In the genomic region with DNA sequence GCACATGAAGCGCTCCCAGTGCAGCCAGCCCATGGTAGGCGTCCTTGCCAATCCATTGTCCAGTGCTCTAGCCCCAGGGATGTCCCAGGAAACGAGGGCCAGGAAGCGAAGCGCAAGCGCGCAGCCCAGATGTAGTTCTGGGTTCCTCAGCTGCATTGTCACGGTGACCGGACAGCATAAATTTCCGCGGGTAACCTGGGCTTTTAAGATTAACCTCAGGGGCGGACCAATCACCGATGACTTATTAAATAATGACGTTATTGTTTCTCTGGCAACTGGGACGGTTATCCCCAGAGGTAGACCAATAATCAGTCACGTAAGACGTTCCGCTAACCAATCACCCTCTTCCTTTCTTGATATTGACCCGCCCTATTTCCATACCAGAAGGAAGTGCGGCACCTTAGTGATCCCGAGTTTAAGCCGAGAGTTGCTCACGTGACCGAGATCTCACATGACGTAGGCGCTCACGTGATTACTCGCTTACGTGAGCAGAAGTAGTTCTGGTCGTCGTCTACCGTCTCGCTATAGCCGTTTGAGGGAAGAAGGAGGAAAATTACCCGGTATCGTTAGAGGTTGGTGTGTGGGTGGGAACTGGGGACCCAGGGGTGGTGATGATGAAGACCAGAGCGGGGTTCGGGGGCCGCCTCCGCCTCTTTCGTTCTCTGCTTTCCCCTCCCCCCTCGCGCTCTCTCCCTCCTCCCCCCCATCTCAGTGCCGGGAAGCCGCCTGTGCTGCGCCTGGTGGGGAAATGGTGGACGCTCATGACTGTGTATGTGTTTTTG, we compare ENCODE assay signal across 1 cellular context.
TF ChIP-seq lines count a peak whose summit lies in the region.

A gene (minus strand): TSS at position 178 of the 782 bp plus-strand sequence. CDS start 22 bp downstream, at position 156.
A gene with protein sequence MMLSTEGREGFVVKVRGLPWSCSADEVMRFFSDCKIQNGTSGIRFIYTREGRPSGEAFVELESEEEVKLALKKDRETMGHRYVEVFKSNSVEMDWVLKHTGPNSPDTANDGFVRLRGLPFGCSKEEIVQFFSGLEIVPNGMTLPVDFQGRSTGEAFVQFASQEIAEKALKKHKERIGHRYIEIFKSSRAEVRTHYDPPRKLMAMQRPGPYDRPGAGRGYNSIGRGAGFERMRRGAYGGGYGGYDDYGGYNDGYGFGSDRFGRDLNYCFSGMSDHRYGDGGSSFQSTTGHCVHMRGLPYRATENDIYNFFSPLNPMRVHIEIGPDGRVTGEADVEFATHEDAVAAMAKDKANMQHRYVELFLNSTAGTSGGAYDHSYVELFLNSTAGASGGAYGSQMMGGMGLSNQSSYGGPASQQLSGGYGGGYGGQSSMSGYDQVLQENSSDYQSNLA (plus strand): TSS at position 475 of the 782 bp plus-strand sequence. CDS start 3,767 bp downstream, outside the sequence.

TF ChIP-seq in HEK293, 187 proteins besides CTCF, POLR2A, EP300 and RAD21 (continued from another document and continues in another):
- TF ChIP-seq, protein P1, sequence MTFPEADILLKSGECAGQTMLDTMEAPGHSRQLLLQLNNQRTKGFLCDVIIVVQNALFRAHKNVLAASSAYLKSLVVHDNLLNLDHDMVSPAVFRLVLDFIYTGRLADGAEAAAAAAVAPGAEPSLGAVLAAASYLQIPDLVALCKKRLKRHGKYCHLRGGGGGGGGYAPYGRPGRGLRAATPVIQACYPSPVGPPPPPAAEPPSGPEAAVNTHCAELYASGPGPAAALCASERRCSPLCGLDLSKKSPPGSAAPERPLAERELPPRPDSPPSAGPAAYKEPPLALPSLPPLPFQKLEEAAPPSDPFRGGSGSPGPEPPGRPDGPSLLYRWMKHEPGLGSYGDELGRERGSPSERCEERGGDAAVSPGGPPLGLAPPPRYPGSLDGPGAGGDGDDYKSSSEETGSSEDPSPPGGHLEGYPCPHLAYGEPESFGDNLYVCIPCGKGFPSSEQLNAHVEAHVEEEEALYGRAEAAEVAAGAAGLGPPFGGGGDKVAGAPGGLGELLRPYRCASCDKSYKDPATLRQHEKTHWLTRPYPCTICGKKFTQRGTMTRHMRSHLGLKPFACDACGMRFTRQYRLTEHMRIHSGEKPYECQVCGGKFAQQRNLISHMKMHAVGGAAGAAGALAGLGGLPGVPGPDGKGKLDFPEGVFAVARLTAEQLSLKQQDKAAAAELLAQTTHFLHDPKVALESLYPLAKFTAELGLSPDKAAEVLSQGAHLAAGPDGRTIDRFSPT (tag by site-specific recombination; IDR thresholded peaks at IDR 0.05), result no peak
- TF ChIP-seq ZNF341 (tag by site-specific recombination; IDR thresholded peaks at IDR 0.05; ENCODE audit: low read depth), result no peak
- TF ChIP-seq ZNF677 (tag by site-specific recombination; IDR thresholded peaks at IDR 0.05), result no peak
- TF ChIP-seq, protein P2, sequence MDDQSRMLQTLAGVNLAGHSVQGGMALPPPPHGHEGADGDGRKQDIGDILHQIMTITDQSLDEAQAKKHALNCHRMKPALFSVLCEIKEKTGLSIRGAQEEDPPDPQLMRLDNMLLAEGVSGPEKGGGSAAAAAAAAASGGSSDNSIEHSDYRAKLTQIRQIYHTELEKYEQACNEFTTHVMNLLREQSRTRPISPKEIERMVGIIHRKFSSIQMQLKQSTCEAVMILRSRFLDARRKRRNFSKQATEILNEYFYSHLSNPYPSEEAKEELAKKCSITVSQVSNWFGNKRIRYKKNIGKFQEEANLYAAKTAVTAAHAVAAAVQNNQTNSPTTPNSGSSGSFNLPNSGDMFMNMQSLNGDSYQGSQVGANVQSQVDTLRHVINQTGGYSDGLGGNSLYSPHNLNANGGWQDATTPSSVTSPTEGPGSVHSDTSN (CRISPR knock-in tag; IDR thresholded peaks at IDR 0.05), result no peak
- no peak for TF ChIP-seq ZNF354C (tag by site-specific recombination; IDR thresholded peaks at IDR 0.05; ENCODE audit: borderline replicate concordance, low read depth)
- TF ChIP-seq, protein P3, sequence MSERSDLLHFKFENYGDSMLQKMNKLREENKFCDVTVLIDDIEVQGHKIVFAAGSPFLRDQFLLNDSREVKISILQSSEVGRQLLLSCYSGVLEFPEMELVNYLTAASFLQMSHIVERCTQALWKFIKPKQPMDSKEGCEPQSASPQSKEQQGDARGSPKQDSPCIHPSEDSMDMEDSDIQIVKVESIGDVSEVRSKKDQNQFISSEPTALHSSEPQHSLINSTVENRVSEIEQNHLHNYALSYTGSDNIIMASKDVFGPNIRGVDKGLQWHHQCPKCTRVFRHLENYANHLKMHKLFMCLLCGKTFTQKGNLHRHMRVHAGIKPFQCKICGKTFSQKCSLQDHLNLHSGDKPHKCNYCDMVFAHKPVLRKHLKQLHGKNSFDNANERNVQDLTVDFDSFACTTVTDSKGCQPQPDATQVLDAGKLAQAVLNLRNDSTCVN (tag by site-specific recombination; optimal IDR thresholded peaks at IDR 0.05), result peak; percentile 52
- TF ChIP-seq ZNF37A (tag by site-specific recombination; IDR thresholded peaks at IDR 0.05), result no peak
- no peak; the same call in 1 of the 2 replicates for TF ChIP-seq GLIS2 (tag by site-specific recombination; IDR thresholded peaks at IDR 0.05)
- TF ChIP-seq, protein P4, sequence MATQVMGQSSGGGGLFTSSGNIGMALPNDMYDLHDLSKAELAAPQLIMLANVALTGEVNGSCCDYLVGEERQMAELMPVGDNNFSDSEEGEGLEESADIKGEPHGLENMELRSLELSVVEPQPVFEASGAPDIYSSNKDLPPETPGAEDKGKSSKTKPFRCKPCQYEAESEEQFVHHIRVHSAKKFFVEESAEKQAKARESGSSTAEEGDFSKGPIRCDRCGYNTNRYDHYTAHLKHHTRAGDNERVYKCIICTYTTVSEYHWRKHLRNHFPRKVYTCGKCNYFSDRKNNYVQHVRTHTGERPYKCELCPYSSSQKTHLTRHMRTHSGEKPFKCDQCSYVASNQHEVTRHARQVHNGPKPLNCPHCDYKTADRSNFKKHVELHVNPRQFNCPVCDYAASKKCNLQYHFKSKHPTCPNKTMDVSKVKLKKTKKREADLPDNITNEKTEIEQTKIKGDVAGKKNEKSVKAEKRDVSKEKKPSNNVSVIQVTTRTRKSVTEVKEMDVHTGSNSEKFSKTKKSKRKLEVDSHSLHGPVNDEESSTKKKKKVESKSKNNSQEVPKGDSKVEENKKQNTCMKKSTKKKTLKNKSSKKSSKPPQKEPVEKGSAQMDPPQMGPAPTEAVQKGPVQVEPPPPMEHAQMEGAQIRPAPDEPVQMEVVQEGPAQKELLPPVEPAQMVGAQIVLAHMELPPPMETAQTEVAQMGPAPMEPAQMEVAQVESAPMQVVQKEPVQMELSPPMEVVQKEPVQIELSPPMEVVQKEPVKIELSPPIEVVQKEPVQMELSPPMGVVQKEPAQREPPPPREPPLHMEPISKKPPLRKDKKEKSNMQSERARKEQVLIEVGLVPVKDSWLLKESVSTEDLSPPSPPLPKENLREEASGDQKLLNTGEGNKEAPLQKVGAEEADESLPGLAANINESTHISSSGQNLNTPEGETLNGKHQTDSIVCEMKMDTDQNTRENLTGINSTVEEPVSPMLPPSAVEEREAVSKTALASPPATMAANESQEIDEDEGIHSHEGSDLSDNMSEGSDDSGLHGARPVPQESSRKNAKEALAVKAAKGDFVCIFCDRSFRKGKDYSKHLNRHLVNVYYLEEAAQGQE (tag by site-specific recombination; IDR thresholded peaks at IDR 0.05), result peak; percentile 42; the same call in 1 of the 2 replicates
- no peak for TF ChIP-seq ZNF544 (tag by site-specific recombination; IDR thresholded peaks at IDR 0.05)
- peak; percentile 61 for TF ChIP-seq WT1 (tag by site-specific recombination; IDR thresholded peaks at IDR 0.05)
- TF ChIP-seq ZNF660 (tag by site-specific recombination; IDR thresholded peaks at IDR 0.05), result peak; percentile 24
- TF ChIP-seq, protein P5, sequence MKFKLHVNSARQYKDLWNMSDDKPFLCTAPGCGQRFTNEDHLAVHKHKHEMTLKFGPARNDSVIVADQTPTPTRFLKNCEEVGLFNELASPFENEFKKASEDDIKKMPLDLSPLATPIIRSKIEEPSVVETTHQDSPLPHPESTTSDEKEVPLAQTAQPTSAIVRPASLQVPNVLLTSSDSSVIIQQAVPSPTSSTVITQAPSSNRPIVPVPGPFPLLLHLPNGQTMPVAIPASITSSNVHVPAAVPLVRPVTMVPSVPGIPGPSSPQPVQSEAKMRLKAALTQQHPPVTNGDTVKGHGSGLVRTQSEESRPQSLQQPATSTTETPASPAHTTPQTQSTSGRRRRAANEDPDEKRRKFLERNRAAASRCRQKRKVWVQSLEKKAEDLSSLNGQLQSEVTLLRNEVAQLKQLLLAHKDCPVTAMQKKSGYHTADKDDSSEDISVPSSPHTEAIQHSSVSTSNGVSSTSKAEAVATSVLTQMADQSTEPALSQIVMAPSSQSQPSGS (tag by site-specific recombination; IDR thresholded peaks at IDR 0.05; ENCODE audit: low read depth), result peak; percentile 100
- TF ChIP-seq, protein P6, sequence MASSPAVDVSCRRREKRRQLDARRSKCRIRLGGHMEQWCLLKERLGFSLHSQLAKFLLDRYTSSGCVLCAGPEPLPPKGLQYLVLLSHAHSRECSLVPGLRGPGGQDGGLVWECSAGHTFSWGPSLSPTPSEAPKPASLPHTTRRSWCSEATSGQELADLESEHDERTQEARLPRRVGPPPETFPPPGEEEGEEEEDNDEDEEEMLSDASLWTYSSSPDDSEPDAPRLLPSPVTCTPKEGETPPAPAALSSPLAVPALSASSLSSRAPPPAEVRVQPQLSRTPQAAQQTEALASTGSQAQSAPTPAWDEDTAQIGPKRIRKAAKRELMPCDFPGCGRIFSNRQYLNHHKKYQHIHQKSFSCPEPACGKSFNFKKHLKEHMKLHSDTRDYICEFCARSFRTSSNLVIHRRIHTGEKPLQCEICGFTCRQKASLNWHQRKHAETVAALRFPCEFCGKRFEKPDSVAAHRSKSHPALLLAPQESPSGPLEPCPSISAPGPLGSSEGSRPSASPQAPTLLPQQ (tag by site-specific recombination; IDR thresholded peaks at IDR 0.05), result peak; percentile 84; the same call in 1 of the 2 replicates
- peak; percentile 92 for TF ChIP-seq ZEB2 (tag by site-specific recombination; IDR thresholded peaks at IDR 0.05)
- peak; percentile 72; the same call in 1 of the 2 replicates for TF ChIP-seq ZNF394 (tag by site-specific recombination; IDR thresholded peaks at IDR 0.05; ENCODE audit: borderline replicate concordance)
- TF ChIP-seq GFI1B (tag by site-specific recombination; IDR thresholded peaks at IDR 0.05), result peak; percentile 63; the same call in 1 of the 2 replicates
- no peak for TF ChIP-seq ZSCAN16 (tag by site-specific recombination; IDR thresholded peaks at IDR 0.05)
- no peak for TF ChIP-seq GLI2 (tag by site-specific recombination; IDR thresholded peaks at IDR 0.05; ENCODE audit: borderline replicate concordance, low read depth)
- no peak for TF ChIP-seq PRDM1 (tag by site-specific recombination; IDR thresholded peaks at IDR 0.05)
- TF ChIP-seq, protein P7, sequence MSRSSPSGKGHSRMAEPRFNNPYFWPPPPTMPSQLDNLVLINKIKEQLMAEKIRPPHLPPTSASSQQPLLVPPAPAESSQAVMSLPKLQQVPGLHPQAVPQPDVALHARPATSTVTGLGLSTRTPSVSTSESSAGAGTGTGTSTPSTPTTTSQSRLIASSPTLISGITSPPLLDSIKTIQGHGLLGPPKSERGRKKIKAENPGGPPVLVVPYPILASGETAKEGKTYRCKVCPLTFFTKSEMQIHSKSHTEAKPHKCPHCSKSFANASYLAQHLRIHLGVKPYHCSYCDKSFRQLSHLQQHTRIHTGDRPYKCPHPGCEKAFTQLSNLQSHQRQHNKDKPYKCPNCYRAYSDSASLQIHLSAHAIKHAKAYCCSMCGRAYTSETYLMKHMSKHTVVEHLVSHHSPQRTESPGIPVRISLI (tag by site-specific recombination; IDR thresholded peaks at IDR 0.05), result no peak
- TF ChIP-seq KLF10 (tag by site-specific recombination; IDR thresholded peaks at IDR 0.05), result no peak
- TF ChIP-seq, protein P8, sequence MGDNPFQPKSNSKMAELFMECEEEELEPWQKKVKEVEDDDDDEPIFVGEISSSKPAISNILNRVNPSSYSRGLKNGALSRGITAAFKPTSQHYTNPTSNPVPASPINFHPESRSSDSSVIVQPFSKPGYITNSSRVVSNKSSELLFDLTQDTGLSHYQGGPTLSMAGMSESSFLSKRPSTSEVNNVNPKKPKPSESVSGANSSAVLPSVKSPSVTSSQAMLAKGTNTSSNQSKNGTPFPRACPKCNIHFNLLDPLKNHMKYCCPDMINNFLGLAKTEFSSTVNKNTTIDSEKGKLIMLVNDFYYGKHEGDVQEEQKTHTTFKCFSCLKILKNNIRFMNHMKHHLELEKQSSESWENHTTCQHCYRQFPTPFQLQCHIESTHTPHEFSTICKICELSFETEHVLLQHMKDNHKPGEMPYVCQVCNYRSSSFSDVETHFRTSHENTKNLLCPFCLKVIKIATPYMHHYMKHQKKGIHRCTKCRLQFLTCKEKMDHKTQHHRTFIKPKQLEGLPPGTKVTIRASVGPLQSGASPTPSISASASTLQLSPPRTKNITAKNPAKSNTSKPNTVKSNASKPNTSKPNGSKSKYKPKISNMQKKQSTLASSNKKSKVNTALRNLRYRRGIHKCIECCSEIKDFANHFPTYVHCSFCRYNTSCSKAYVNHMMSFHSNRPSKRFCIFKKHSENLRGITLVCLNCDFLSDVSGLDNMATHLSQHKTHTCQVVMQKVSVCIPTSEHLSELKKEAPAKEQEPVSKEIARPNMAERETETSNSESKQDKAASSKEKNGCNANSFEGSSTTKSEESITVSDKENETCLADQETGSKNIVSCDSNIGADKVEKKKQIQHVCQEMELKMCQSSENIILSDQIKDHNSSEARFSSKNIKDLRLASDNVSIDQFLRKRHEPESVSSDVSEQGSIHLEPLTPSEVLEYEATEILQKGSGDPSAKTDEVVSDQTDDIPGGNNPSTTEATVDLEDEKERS (tag by site-specific recombination; IDR thresholded peaks at IDR 0.05), result peak; percentile 92
- 0 out of 2 replicates have a peak, but pooled peaks have one; percentile 56 for TF ChIP-seq OSR2 (tag by site-specific recombination; IDR thresholded peaks at IDR 0.05)
- no peak for TF ChIP-seq ZNF624 (tag by site-specific recombination; IDR thresholded peaks at IDR 0.05)
- no peak for TF ChIP-seq ZNF530 (tag by site-specific recombination; IDR thresholded peaks at IDR 0.05; ENCODE audit: low read depth)
- no peak for TF ChIP-seq ZNF416 (tag by site-specific recombination; IDR thresholded peaks at IDR 0.05)
- peak; percentile 92 for TF ChIP-seq ZNF501 (tag by site-specific recombination; IDR thresholded peaks at IDR 0.05)
- TF ChIP-seq ZNF292 (tag by site-specific recombination; IDR thresholded peaks at IDR 0.05; ENCODE audit: borderline replicate concordance, low read depth), result no peak
- TF ChIP-seq ZNF76 (tag by site-specific recombination; IDR thresholded peaks at IDR 0.05; ENCODE audit: borderline replicate concordance, low read depth), result peak; percentile 90
- TF ChIP-seq ZNF548 (tag by site-specific recombination; IDR thresholded peaks at IDR 0.05), result no peak
- TF ChIP-seq, protein P9, sequence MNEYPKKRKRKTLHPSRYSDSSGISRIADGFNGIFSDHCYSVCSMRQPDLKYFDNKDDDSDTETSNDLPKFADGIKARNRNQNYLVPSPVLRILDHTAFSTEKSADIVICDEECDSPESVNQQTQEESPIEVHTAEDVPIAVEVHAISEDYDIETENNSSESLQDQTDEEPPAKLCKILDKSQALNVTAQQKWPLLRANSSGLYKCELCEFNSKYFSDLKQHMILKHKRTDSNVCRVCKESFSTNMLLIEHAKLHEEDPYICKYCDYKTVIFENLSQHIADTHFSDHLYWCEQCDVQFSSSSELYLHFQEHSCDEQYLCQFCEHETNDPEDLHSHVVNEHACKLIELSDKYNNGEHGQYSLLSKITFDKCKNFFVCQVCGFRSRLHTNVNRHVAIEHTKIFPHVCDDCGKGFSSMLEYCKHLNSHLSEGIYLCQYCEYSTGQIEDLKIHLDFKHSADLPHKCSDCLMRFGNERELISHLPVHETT (tag by site-specific recombination; IDR thresholded peaks at IDR 0.05), result peak; percentile 99
- TF ChIP-seq ZNF221 (tag by site-specific recombination; IDR thresholded peaks at IDR 0.05; ENCODE audit: borderline replicate concordance), result no peak
